15 cellular contexts compared by ENCODE assay signal in the genomic region with DNA sequence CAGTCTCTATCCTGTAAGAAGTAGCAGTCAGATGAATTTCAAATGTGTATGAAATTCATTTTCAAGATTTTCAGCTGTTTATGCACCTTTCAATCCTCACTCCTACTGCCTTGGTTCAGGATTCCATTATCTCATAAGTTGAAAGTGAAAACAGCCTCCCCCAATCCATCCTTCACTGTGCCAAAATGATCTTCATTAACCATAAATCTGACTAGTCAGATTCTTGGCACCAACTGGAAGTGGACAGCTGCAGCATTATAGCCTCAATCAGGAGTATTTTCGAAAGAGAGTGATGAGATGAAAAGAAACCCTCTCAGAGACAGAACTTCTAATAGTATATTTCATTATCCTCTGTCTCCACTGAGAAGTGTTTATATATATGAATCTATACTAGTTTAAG.
"Had no signal": no experiment of that assay in that cellular context is flagged by ENCODE, and none has a peak within 500 bp of the region (broad histone marks: within the 10 kb centered on the region; RNA-seq: fewer than 3 reads in every experiment).

No MANE protein-coding gene starts in this region.

- DNase-seq: activated CD4-positive, alpha-beta memory T cell treated with anti-CD3 and anti-CD28 coated beads for 36 hours; activated CD4-positive, alpha-beta T cell treated with anti-CD3 and anti-CD28 coated beads for 1 hour; activated naive CD8-positive, alpha-beta T cell treated with anti-CD3 and anti-CD28 coated beads, Interleukin-2, amount 10 ng/mL, durations not matched to agents 7 days and 5 days; aorta; colonic mucosa; effector CD8-positive, alpha-beta T cell; hippocampal formation; lower lobe of right lung; midbrain; naive thymus-derived CD4-positive, alpha-beta T cell; right cardiac atrium; spleen; stimulated activated naive CD4-positive, alpha-beta T cell treated with Interleukin-2 at 50 U/mL for 16 hours; T-helper 9 cell; trophoblast cell had no signal

- H3K4me3 ChIP-seq: colonic mucosa, lower lobe of right lung, spleen had no signal

- H3K4me1 Mint-ChIP-seq: activated naive CD8-positive, alpha-beta T cell treated with anti-CD3 and anti-CD28 coated beads, Interleukin-2, amount 10 ng/mL, durations not matched to agents 7 days and 5 days; naive thymus-derived CD4-positive, alpha-beta T cell had no signal

- H3K36me3 Mint-ChIP-seq: activated CD4-positive, alpha-beta memory T cell treated with anti-CD3 and anti-CD28 coated beads for 36 hours; activated naive CD8-positive, alpha-beta T cell treated with anti-CD3 and anti-CD28 coated beads, Interleukin-2, amount 10 ng/mL, durations not matched to agents 7 days and 5 days; naive thymus-derived CD4-positive, alpha-beta T cell had no signal

- H3K9me3 Mint-ChIP-seq: activated CD4-positive, alpha-beta memory T cell treated with anti-CD3 and anti-CD28 coated beads for 36 hours; activated naive CD8-positive, alpha-beta T cell treated with anti-CD3 and anti-CD28 coated beads, Interleukin-2, amount 10 ng/mL, durations not matched to agents 7 days and 5 days; naive thymus-derived CD4-positive, alpha-beta T cell had no signal

- H3K9me3 ChIP-seq: colonic mucosa, lower lobe of right lung, spleen had no signal

- H3K27ac Mint-ChIP-seq: activated CD4-positive, alpha-beta memory T cell treated with anti-CD3 and anti-CD28 coated beads for 36 hours; activated naive CD8-positive, alpha-beta T cell treated with anti-CD3 and anti-CD28 coated beads, Interleukin-2, amount 10 ng/mL, durations not matched to agents 7 days and 5 days; naive thymus-derived CD4-positive, alpha-beta T cell had no signal

- H3K4me3 Mint-ChIP-seq: activated CD4-positive, alpha-beta memory T cell treated with anti-CD3 and anti-CD28 coated beads for 36 hours; activated naive CD8-positive, alpha-beta T cell treated with anti-CD3 and anti-CD28 coated beads, Interleukin-2, amount 10 ng/mL, durations not matched to agents 7 days and 5 days; naive thymus-derived CD4-positive, alpha-beta T cell had no signal

- H3K27me3 ChIP-seq: colonic mucosa, spleen had no signal

- H3K27me3 Mint-ChIP-seq: activated CD4-positive, alpha-beta memory T cell treated with anti-CD3 and anti-CD28 coated beads for 36 hours had no signal

- H3K4me1 ChIP-seq: colonic mucosa, lower lobe of right lung, spleen had no signal

- H3K27ac ChIP-seq: colonic mucosa, lower lobe of right lung, spleen had no signal

- ATAC-seq: lower lobe of right lung; naive thymus-derived CD4-positive, alpha-beta T cell; right cardiac atrium had no signal

- H3K36me3 ChIP-seq: colonic mucosa, lower lobe of right lung, spleen had no signal
